Comparison of ENCODE assay signal across 21 cellular contexts in genomic region chr4:3864736-3865721, GRCh38.
"Had no signal": no experiment of that assay in that cellular context is flagged by ENCODE, and none has a peak within 500 bp of the region (broad histone marks: within the 10 kb centered on the region; RNA-seq: fewer than 3 reads in every experiment).

No MANE protein-coding gene starts in this region.

- H3K27ac ChIP-seq: brain microvascular endothelial cell, coronary artery, right atrium auricular region, transverse colon had no signal

- H3K9me3 ChIP-seq: right atrium auricular region, transverse colon had no signal

- H3K4me1 Mint-ChIP-seq: activated CD4-positive, alpha-beta T cell treated with anti-CD3 and anti-CD28 coated beads for 36 hours; activated naive CD8-positive, alpha-beta T cell treated with anti-CD3 and anti-CD28 coated beads, Interleukin-2, amount 50 U/mL, for 24 hours; central memory CD8-positive, alpha-beta T cell; immature natural killer cell; mesothelial cell of epicardium; nephron progenitor cell had no signal

- H3K4me1 ChIP-seq: right atrium auricular region, transverse colon had no signal

- H3K4me3 Mint-ChIP-seq: activated CD4-positive, alpha-beta T cell treated with anti-CD3 and anti-CD28 coated beads for 36 hours; activated naive CD4-positive, alpha-beta T cell treated with anti-CD3 and anti-CD28 coated beads for 36 hours; activated naive CD8-positive, alpha-beta T cell treated with anti-CD3 and anti-CD28 coated beads, Interleukin-2, amount 50 U/mL, for 24 hours; activated T-helper 1 cell treated with anti-CD3 and anti-CD28 coated beads, Interleukin-12 subunit alpha, Interleukin-12 subunit beta, Interleukin-2, Interleukin-4 antibody, amounts not matched to agents 30 ng/mL and 10 ng/mL and 1 ng/mL, durations not matched to agents 14 hours and 24 hours and 36 hours; central memory CD8-positive, alpha-beta T cell; immature natural killer cell; mesothelial cell of epicardium; nephron progenitor cell; stimulated activated naive CD8-positive, alpha-beta T cell treated with anti-CD3 and anti-CD28 coated beads, Interleukin-15, Interleukin-2, amounts not matched to agents 100 ng/mL and 50 ng/mL, for 24 hours; T-helper 2 cell treated with Interferon-gamma antibody and Interleukin-4, amounts not matched to agents 5 μg/mL and 100 μg/mL, for 36 hours had no signal

- ATAC-seq: activated CD4-positive, alpha-beta T cell treated with anti-CD3 and anti-CD28 coated beads for 36 hours; activated naive CD8-positive, alpha-beta T cell treated with anti-CD3 and anti-CD28 coated beads, Interleukin-2, amount 50 U/mL, for 24 hours had no signal

- H3K27me3 ChIP-seq: right atrium auricular region had no signal

- H3K36me3 Mint-ChIP-seq: immature natural killer cell, mesothelial cell of epicardium had no signal

- H3K36me3 ChIP-seq: brain microvascular endothelial cell, right atrium auricular region, transverse colon had no signal

- H3K4me3 ChIP-seq: coronary artery, right atrium auricular region, transverse colon had no signal

- DNase-seq: activated CD4-positive, alpha-beta T cell treated with anti-CD3 and anti-CD28 coated beads for 36 hours; activated CD4-positive, alpha-beta T cell treated with anti-CD3 and anti-CD28 coated beads, Interleukin-2, amount 50 U/mL, for 48 hours; activated naive CD4-positive, alpha-beta T cell treated with anti-CD3 and anti-CD28 coated beads for 36 hours; activated naive CD8-positive, alpha-beta T cell treated with anti-CD3 and anti-CD28 coated beads, Interleukin-2, amount 50 U/mL, for 24 hours; anterior cingulate cortex; brain microvascular endothelial cell; erythroblast; immature natural killer cell; nephron progenitor cell; occipital lobe; stimulated activated CD4-positive, alpha-beta T cell treated with anti-CD3 and anti-CD28 coated beads, Interleukin-15, amount 100 ng/mL, for 24 hours; stimulated activated CD4-positive, alpha-beta T cell treated with anti-CD3 and anti-CD28 coated beads, Interleukin-2, amount 100 ng/mL, for 48 hours; transverse colon had no signal

- H3K27ac Mint-ChIP-seq: activated CD4-positive, alpha-beta T cell treated with anti-CD3 and anti-CD28 coated beads for 36 hours; activated naive CD4-positive, alpha-beta T cell treated with anti-CD3 and anti-CD28 coated beads for 36 hours; activated naive CD8-positive, alpha-beta T cell treated with anti-CD3 and anti-CD28 coated beads, Interleukin-2, amount 50 U/mL, for 24 hours; activated T-helper 1 cell treated with anti-CD3 and anti-CD28 coated beads, Interleukin-12 subunit alpha, Interleukin-12 subunit beta, Interleukin-2, Interleukin-4 antibody, amounts not matched to agents 30 ng/mL and 10 ng/mL and 1 ng/mL, durations not matched to agents 14 hours and 24 hours and 36 hours; immature natural killer cell; mesothelial cell of epicardium; nephron progenitor cell; progenitor cell of endocrine pancreas; stimulated activated naive CD8-positive, alpha-beta T cell treated with anti-CD3 and anti-CD28 coated beads, Interleukin-15, Interleukin-2, amounts not matched to agents 100 ng/mL and 50 ng/mL, for 24 hours; T-helper 2 cell treated with Interferon-gamma antibody and Interleukin-4, amounts not matched to agents 5 μg/mL and 100 μg/mL, for 36 hours had no signal

- H3K9me3 Mint-ChIP-seq: activated naive CD8-positive, alpha-beta T cell treated with anti-CD3 and anti-CD28 coated beads, Interleukin-2, amount 50 U/mL, for 24 hours; activated T-helper 1 cell treated with anti-CD3 and anti-CD28 coated beads, Interleukin-12 subunit alpha, Interleukin-12 subunit beta, Interleukin-2, Interleukin-4 antibody, amounts not matched to agents 30 ng/mL and 10 ng/mL and 1 ng/mL, durations not matched to agents 14 hours and 24 hours and 36 hours; central memory CD8-positive, alpha-beta T cell; mesothelial cell of epicardium; stimulated activated naive CD8-positive, alpha-beta T cell treated with anti-CD3 and anti-CD28 coated beads, Interleukin-15, Interleukin-2, amounts not matched to agents 100 ng/mL and 50 ng/mL, for 24 hours; T-helper 2 cell treated with Interferon-gamma antibody and Interleukin-4, amounts not matched to agents 5 μg/mL and 100 μg/mL, for 36 hours had no signal
